ENCODE assay signal across 8 cellular contexts in the genomic region with DNA sequence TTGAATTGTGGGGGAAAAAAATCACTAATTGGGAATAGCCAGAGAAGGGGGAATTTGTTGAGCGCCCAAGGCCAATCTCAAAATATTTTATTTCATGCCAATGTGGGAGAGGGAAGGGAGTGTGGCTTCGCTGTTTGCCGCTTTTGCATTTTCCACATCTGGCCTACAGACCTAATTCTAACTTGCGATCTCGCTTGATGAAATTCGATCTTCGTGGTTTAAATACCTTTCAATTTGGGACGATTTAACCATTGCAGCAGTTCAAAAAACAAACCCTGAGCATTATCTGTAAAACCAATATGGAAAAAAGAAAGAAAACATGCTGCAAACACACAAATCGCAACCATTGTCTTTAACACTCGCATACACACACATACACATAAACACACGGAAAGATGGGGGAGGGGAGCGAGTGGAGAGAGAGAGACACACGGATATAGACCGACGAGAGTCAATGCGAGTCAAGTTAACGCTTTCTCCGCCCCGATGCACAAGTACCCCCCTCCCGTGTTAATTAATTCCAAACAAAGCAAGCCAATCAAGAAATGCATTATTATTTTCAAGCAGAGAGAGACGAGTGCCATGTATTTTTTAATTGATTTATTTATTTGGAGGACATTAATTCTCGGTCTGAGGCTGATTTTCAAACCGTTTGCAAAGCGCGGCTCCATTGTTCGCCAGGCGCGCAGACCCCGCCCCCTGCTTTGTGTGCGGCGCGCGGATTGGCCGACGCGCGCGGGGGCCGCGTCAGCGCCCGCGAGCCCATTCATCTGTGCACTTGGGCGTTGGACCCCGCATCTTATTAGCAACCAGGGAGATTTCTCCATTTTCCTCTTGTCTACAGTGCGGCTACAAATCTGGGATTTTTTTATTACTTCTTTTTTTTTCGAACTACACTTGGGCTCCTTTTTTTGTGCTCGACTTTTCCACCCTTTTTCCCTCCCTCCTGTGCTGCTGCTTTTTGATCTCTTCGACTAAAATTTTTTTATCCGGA. TPM values are rescaled to one million over a fixed set of nuclear protein-coding genes. Genes with fewer than 3 reads are reported as not detected.
DNase-seq lines count a peak whose midpoint lies in the region; ATAC-seq, FAIRE-seq and TF ChIP-seq lines count a peak whose summit lies in the region.

A gene with protein sequence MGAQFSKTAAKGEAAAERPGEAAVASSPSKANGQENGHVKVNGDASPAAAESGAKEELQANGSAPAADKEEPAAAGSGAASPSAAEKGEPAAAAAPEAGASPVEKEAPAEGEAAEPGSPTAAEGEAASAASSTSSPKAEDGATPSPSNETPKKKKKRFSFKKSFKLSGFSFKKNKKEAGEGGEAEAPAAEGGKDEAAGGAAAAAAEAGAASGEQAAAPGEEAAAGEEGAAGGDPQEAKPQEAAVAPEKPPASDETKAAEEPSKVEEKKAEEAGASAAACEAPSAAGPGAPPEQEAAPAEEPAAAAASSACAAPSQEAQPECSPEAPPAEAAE (plus strand): TSS at position 775 of the 994 bp plus-strand sequence. CDS start 401 bp downstream, outside the sequence.

- H3K4me3 ChIP-seq in AG09309 (ENCODE audit: control insufficient read depth, low read depth, low read length): peak within 1 kb of the TSS; percentile 58
- H3K4me3 ChIP-seq in duodenal mucosa (ENCODE audit: low read depth in 1 of 2, low read length in 2 of 2): peak within 1 kb of the TSS; percentile 95 to 97

- peaks cover 4% of the 10 kb centered on the region for H3K36me3 Mint-ChIP-seq in T-helper 1 cell treated with Interleukin-12 subunit alpha and Interleukin-12 subunit beta and Interleukin-4 antibody, amounts not matched to agents 30 μg/mL and 1 μg/mL, for 36 hours (ENCODE audit: low read depth)
- peaks cover 12% of the 10 kb centered on the region for H3K36me3 Mint-ChIP-seq in stimulated activated effector memory CD8-positive, alpha-beta T cell treated with anti-CD3 and anti-CD28 coated beads, Interleukin-12 subunit alpha, Interleukin-12 subunit beta, amount 100 ng/mL, for 72 hours

- FAIRE-seq in GM18507 (lab: Jason Lieb, UNC): peak; percentile 78

- H3K4me1 ChIP-seq in duodenal mucosa (ENCODE audit: control insufficient read depth in 1 of 2, insufficient read depth in 2 of 2, low read length in 2 of 2): peaks cover 4 to 13% of the 10 kb centered on the region in 2 donors

- DNase-seq in AG09309 (ENCODE audit: low read depth) (peak; percentile 75), GM18507 (ENCODE audit: extremely low spot score, insufficient read length, low read depth) (no peak), NCI-H1694 treated with DMSO at 0.1 percent for 48 hours (lab: John Stamatoyannopoulos, UW) (peak; percentile 91), left colon (peak; percentile 89 to 90)
- no peak for DNase-seq in stimulated activated effector memory CD8-positive, alpha-beta T cell treated with anti-CD3 and anti-CD28 coated beads, Interleukin-12 subunit alpha, Interleukin-12 subunit beta, amount 100 ng/mL, for 72 hours (ENCODE audit: low spot score in 2 of 2)

- intact Hi-C loops in left colon (cut with DNase I, micrococcal nuclease): loop anchor here in 1 of 2 donors (5.0 kb wide), 1 partner anchor 445 kb away; no protein-coding TSS in a partner anchor

- H3K9me3 ChIP-seq in duodenal mucosa (ENCODE audit: control insufficient read depth in 1 of 2, low read length in 2 of 2): no peaks in the 10 kb centered on the region

- H3K4me3 Mint-ChIP-seq in T-helper 1 cell treated with Interleukin-12 subunit alpha and Interleukin-12 subunit beta and Interleukin-4 antibody, amounts not matched to agents 30 μg/mL and 1 μg/mL, for 36 hours: no peak within 1 kb of the TSS
- H3K4me3 Mint-ChIP-seq in stimulated activated effector memory CD8-positive, alpha-beta T cell treated with anti-CD3 and anti-CD28 coated beads, Interleukin-12 subunit alpha, Interleukin-12 subunit beta, amount 100 ng/mL, for 72 hours: no peak within 1 kb of the TSS

- H3K27me3 Mint-ChIP-seq in T-helper 1 cell treated with Interleukin-12 subunit alpha and Interleukin-12 subunit beta and Interleukin-4 antibody, amounts not matched to agents 30 μg/mL and 1 μg/mL, for 36 hours (ENCODE audit: low read depth): peaks cover 54% of the 10 kb centered on the region

- H3K9ac ChIP-seq in duodenal mucosa (ENCODE audit: low read depth in 1 of 2, low read length in 2 of 2): peak within 1 kb of the TSS; percentile 96 to 98

- peaks cover 0 to 2% of the 10 kb centered on the region in 2 donors for H3K36me3 ChIP-seq in duodenal mucosa (ENCODE audit: control insufficient read depth in 1 of 2, insufficient read depth in 2 of 2, low read length in 2 of 2)

- peak; percentile 38 for ATAC-seq in HG02870 (IDR thresholded peaks at IDR 0.05; ENCODE audit: unreplicated experiment)
- peak; percentile 62 for ATAC-seq in left colon
- peak; percentile 33 for ATAC-seq in stimulated activated effector memory CD8-positive, alpha-beta T cell treated with anti-CD3 and anti-CD28 coated beads, Interleukin-12 subunit alpha, Interleukin-12 subunit beta, amount 100 ng/mL, for 72 hours

- H3K27me3 ChIP-seq in duodenal mucosa (ENCODE audit: control insufficient read depth in 1 of 2, insufficient read depth in 2 of 2, low read length in 2 of 2): peaks cover 0 to 5% of the 10 kb centered on the region in 2 donors

- H3K27ac ChIP-seq in duodenal mucosa (ENCODE audit: low read depth, low read length): peak within 1 kb of the TSS; percentile 91

- no peaks in the 10 kb centered on the region for H3K9me3 Mint-ChIP-seq in T-helper 1 cell treated with Interleukin-12 subunit alpha and Interleukin-12 subunit beta and Interleukin-4 antibody, amounts not matched to agents 30 μg/mL and 1 μg/mL, for 36 hours
- H3K9me3 Mint-ChIP-seq in stimulated activated effector memory CD8-positive, alpha-beta T cell treated with anti-CD3 and anti-CD28 coated beads, Interleukin-12 subunit alpha, Interleukin-12 subunit beta, amount 100 ng/mL, for 72 hours: peaks cover 7% of the 10 kb centered on the region

- TF ChIP-seq CTCF in AG09309 (IDR thresholded peaks at IDR 0.05; ENCODE audit: control insufficient read depth, insufficient read depth, low read depth, low read length, missing control alignments): no peak

- H3K4me1 Mint-ChIP-seq in T-helper 1 cell treated with Interleukin-12 subunit alpha and Interleukin-12 subunit beta and Interleukin-4 antibody, amounts not matched to agents 30 μg/mL and 1 μg/mL, for 36 hours (ENCODE audit: low read depth): peaks cover 15% of the 10 kb centered on the region
- peaks cover 17% of the 10 kb centered on the region for H3K4me1 Mint-ChIP-seq in stimulated activated effector memory CD8-positive, alpha-beta T cell treated with anti-CD3 and anti-CD28 coated beads, Interleukin-12 subunit alpha, Interleukin-12 subunit beta, amount 100 ng/mL, for 72 hours

- H3K27ac Mint-ChIP-seq in T-helper 1 cell treated with Interleukin-12 subunit alpha and Interleukin-12 subunit beta and Interleukin-4 antibody, amounts not matched to agents 30 μg/mL and 1 μg/mL, for 36 hours: peak within 1 kb of the TSS; percentile 78
- H3K27ac Mint-ChIP-seq in stimulated activated effector memory CD8-positive, alpha-beta T cell treated with anti-CD3 and anti-CD28 coated beads, Interleukin-12 subunit alpha, Interleukin-12 subunit beta, amount 100 ng/mL, for 72 hours: no peak within 1 kb of the TSS

RNA-seq across cellular contexts. Expression of the gene that starts here (rescaled TPM):
- total RNA-seq in left colon: 100 to 1,000 TPM; 142 to 223 TPM

Comparison
In these comparisons a context has a peak if more than half of its experiments do, and no peak if none do; other contexts are left out.
1. DNase-seq: peak in AG09309 (single experiment), NCI-H1694 treated with DMSO at 0.1 percent for 48 hours (single experiment) and left colon (2 of 2); none in GM18507 (single experiment) and stimulated activated effector memory CD8-positive, alpha-beta T cell treated with anti-CD3 and anti-CD28 coated beads, Interleukin-12 subunit alpha, Interleukin-12 subunit beta, amount 100 ng/mL, for 72 hours (0 of 2).
2. Peak in every context shown above with its lines, with median percentiles within 50 percentile points of each other: ATAC-seq.